Comparison of ENCODE assay signal across 8 cellular contexts in genomic region chr18:63320041-63320689, GRCh38. TPM values are rescaled to one million over a fixed set of nuclear protein-coding genes. Genes with fewer than 3 reads are reported as not detected.
A peak's percentile ranks its signal among the peaks of the same experiment; 100 is the strongest.
DNase-seq lines count a peak whose midpoint lies in the region; ATAC-seq and TF ChIP-seq lines count a peak whose summit lies in the region.

No MANE protein-coding gene starts in this region.

- TF ChIP-seq POLR2A in prostate gland (IDR thresholded peaks at IDR 0.05): no peak

- peaks cover 26% of the 10 kb centered on the region for H3K4me1 ChIP-seq in adipocyte (ENCODE audit: control insufficient read depth, insufficient read depth, low read length)
- no peaks in the 10 kb centered on the region for H3K4me1 ChIP-seq in prostate gland (replicated peaks)
- H3K4me1 ChIP-seq in urinary bladder (ENCODE audit: insufficient read depth): peaks cover 1% of the 10 kb centered on the region

- peak overlapping the region; percentile 74 for H3K4me3 ChIP-seq in GM12864 (ENCODE audit: low read depth, low read length)
- peak overlapping the region; percentile 76 for H3K4me3 ChIP-seq in adipocyte (ENCODE audit: low read length)
- H3K4me3 ChIP-seq in prostate gland: peak overlapping the region; percentile 63 to 65
- H3K4me3 ChIP-seq in urinary bladder (ENCODE audit: low read depth, low read length): peak overlapping the region; percentile 90

- no peaks in the 10 kb centered on the region for H3K27me3 ChIP-seq in adipocyte (replicated peaks; ENCODE audit: control insufficient read depth, insufficient read depth, low read length)
- H3K27me3 ChIP-seq in prostate gland (replicated peaks; ENCODE audit: insufficient read depth): no peaks in the 10 kb centered on the region

- ATAC-seq in HG02571 (IDR thresholded peaks at IDR 0.05; ENCODE audit: unreplicated experiment): peak; percentile 57
- ATAC-seq in left cardiac atrium: peak; percentile 74 to 80

- no peak for TF ChIP-seq CTCF in GM12864 (IDR thresholded peaks at IDR 0.05; ENCODE audit: low read depth, low read length, missing control alignments)
- no peak for TF ChIP-seq CTCF in prostate gland (IDR thresholded peaks at IDR 0.05)

- H3K36me3 ChIP-seq in adipocyte (ENCODE audit: control insufficient read depth, insufficient read depth, low read length, severe bottlenecking) (no peaks in the 10 kb centered on the region), prostate gland (no peaks in the 10 kb centered on the region), urinary bladder (ENCODE audit: insufficient read depth) (no peaks in the 10 kb centered on the region)

- peak overlapping the region; percentile 83 to 85 for H3K27ac ChIP-seq in prostate gland
- peak overlapping the region; percentile 82 for H3K27ac ChIP-seq in urinary bladder (ENCODE audit: low read depth)

- H3K9me3 ChIP-seq in adipocyte (ENCODE audit: control insufficient read depth, low read length) (no peaks in the 10 kb centered on the region), prostate gland (no peaks in the 10 kb centered on the region)

- under 1% methylated on average over 44 of the region's 94 CpGs for WGBS in prostate gland
- under 1% methylated on average over 88 of the region's 94 CpGs for WGBS in urinary bladder

- peak; percentile 80 for DNase-seq in GM12864 (ENCODE audit: low read depth)
- peak; percentile 91 for DNase-seq in NAMALWA (ENCODE audit: low spot score)
- peak; percentile 66 for DNase-seq in SW480 (ENCODE audit: low spot score)
- DNase-seq in adipocyte (ENCODE audit: low read depth): peak; percentile 87
- peak; percentile 84 for DNase-seq in left cardiac atrium
- peak; percentile 83 for DNase-seq in prostate gland (ENCODE audit: low spot score)

- intact Hi-C loops in left cardiac atrium (cut with DNase I) (loop anchor here (5.0 kb wide), 2 partner anchors 188 to 303 kb away; no protein-coding TSS in a partner anchor), prostate gland (cut with DNase I) (no loop called here)

- H3K9ac ChIP-seq in adipocyte (ENCODE audit: low read length): peak overlapping the region; percentile 83

RNA-seq across cellular contexts. Expression of gene BCL2, which starts 0.6 kb away (rescaled TPM):
- total RNA-seq in left cardiac atrium: 10 to 100 TPM; 10.1 to 11.6 TPM
- total RNA-seq in prostate gland: 10 to 100 TPM; 14.8 to 38.4 TPM
- 53.9 TPM for total RNA-seq in urinary bladder
- polyA plus RNA-seq in urinary bladder: 6.3 TPM

RNA-seq across cellular contexts. Expression of gene KDSR, which starts 46.8 kb away (rescaled TPM):
- total RNA-seq in left cardiac atrium (10 to 100 TPM; 48.0 to 58.1 TPM), prostate gland (10 to 100 TPM; 46.1 to 52.3 TPM), urinary bladder (35.8 TPM)
- 47.7 TPM for polyA plus RNA-seq in urinary bladder

Comparison
In these comparisons a context has a peak if more than half of its experiments do, and no peak if none do; other contexts are left out.
1. Peak in every context shown above with its lines: DNase-seq, ATAC-seq, H3K4me3 ChIP-seq and H3K27ac ChIP-seq.